Comparison of ENCODE assay signal across 8 cellular contexts in the genomic region with DNA sequence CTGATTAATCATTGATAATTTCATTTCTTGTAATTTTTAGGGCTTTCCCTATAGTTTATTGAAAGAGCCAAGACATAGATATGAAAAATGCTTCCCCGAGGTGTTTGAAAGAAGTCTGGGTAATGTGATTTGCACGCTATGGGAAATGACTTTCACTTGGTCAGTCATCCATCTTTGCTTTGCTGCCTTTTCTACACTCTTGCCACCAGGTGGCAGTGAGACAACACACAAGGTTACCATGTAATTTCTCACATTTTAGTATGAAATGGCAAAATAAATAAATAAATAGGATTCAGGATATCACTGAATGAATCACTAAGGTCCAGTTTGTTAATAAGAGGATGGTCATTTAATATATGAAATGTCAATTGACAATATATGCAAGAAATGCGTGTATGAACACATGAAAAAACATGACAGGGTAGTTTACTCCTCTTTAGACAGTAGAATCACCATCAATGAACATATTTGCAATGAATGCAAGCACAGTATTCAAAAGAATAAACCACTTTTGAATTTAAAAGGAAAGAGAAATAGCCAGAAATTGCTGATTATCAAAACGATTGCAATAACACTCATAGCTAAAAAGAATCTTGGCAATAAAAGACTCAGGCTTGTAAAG. TPM values are rescaled to one million over a fixed set of nuclear protein-coding genes. Genes with fewer than 3 reads are reported as not detected.
DNase-seq lines count a peak whose midpoint lies in the region; ATAC-seq, FAIRE-seq and TF ChIP-seq lines count a peak whose summit lies in the region.

No MANE protein-coding gene starts in this region.

- H3K4me3 ChIP-seq in bronchial epithelial cell (ENCODE audit: low read depth, low read length), result no peak overlapping the region
- no peak overlapping the region for H3K4me3 ChIP-seq in suprapubic skin

- H3K27ac ChIP-seq in suprapubic skin, result no peak overlapping the region

- H3K4me1 Mint-ChIP-seq in activated T-cell treated with anti-CD3 and anti-CD28 coated beads, Interleukin-2, amount 50 U/mL, for 72 hours (ENCODE audit: low read depth), result no peaks in the 10 kb centered on the region
- H3K4me1 Mint-ChIP-seq in activated T-cell treated with anti-CD3 and anti-CD28 coated beads, Interleukin-2, amount 50 U/mL, for 24 hours (ENCODE audit: low read depth), result peaks cover 2% of the 10 kb centered on the region

- H3K27me3 Mint-ChIP-seq in activated T-cell treated with anti-CD3 and anti-CD28 coated beads, Interleukin-2, amount 50 U/mL, for 72 hours (ENCODE audit: low read depth), result no peaks in the 10 kb centered on the region
- H3K27me3 Mint-ChIP-seq in activated T-cell treated with anti-CD3 and anti-CD28 coated beads, Interleukin-2, amount 50 U/mL, for 24 hours, result no peaks in the 10 kb centered on the region

- no peak overlapping the region for H3K27ac Mint-ChIP-seq in activated T-cell treated with anti-CD3 and anti-CD28 coated beads, Interleukin-2, amount 50 U/mL, for 72 hours
- no peak overlapping the region for H3K27ac Mint-ChIP-seq in activated T-cell treated with anti-CD3 and anti-CD28 coated beads, Interleukin-2, amount 50 U/mL, for 24 hours

- peak; percentile 9 to 11 for DNase-seq in activated T-cell treated with anti-CD3 and anti-CD28 coated beads, Interleukin-2, amount 50 U/mL, for 72 hours
- DNase-seq in activated T-cell treated with anti-CD3 and anti-CD28 coated beads, Interleukin-2, amount 50 U/mL, for 24 hours, result no peak
- DNase-seq in NCI-H748 (lab: John Stamatoyannopoulos, UW; ENCODE audit: unreplicated experiment), result peak; percentile 81
- peak; percentile 72 for DNase-seq in bronchial epithelial cell (ENCODE audit: low read depth)
- DNase-seq in lung microvascular endothelial cell (ENCODE audit: low read depth in 2 of 2), result peak; percentile 66 to 70
- no peak for DNase-seq in suprapubic skin (ENCODE audit: low spot score in 2 of 2)

- no peak overlapping the region for H3K4me3 Mint-ChIP-seq in activated T-cell treated with anti-CD3 and anti-CD28 coated beads, Interleukin-2, amount 50 U/mL, for 72 hours
- no peak overlapping the region for H3K4me3 Mint-ChIP-seq in activated T-cell treated with anti-CD3 and anti-CD28 coated beads, Interleukin-2, amount 50 U/mL, for 24 hours

- no peaks in the 10 kb centered on the region for H3K27me3 ChIP-seq in bronchial epithelial cell (ENCODE audit: control insufficient read depth, insufficient read depth, low read length)
- no peaks in the 10 kb centered on the region for H3K27me3 ChIP-seq in suprapubic skin

- FAIRE-seq in bronchial epithelial cell (lab: Jason Lieb, UNC), result no peak

- H3K4me1 ChIP-seq in suprapubic skin, result no peaks in the 10 kb centered on the region

- no peak for ATAC-seq in activated T-cell treated with anti-CD3 and anti-CD28 coated beads, Interleukin-2, amount 50 U/mL, for 72 hours (replicated peaks in 1 of 2)
- ATAC-seq in GM21447 (IDR thresholded peaks at IDR 0.05; ENCODE audit: unreplicated experiment) (peak; percentile 92), HG03521 (IDR thresholded peaks at IDR 0.05; ENCODE audit: unreplicated experiment) (peak; percentile 94)

- H3K36me3 Mint-ChIP-seq in activated T-cell treated with anti-CD3 and anti-CD28 coated beads, Interleukin-2, amount 50 U/mL, for 72 hours (ENCODE audit: insufficient read depth in 2 of 2), result no peaks in the 10 kb centered on the region
- no peaks in the 10 kb centered on the region for H3K36me3 Mint-ChIP-seq in activated T-cell treated with anti-CD3 and anti-CD28 coated beads, Interleukin-2, amount 50 U/mL, for 24 hours (ENCODE audit: low read depth)

- no peaks in the 10 kb centered on the region for H3K9me3 Mint-ChIP-seq in activated T-cell treated with anti-CD3 and anti-CD28 coated beads, Interleukin-2, amount 50 U/mL, for 72 hours
- H3K9me3 Mint-ChIP-seq in activated T-cell treated with anti-CD3 and anti-CD28 coated beads, Interleukin-2, amount 50 U/mL, for 24 hours, result no peaks in the 10 kb centered on the region

- 31% methylated on average over 4 of the region's 4 CpGs for WGBS in suprapubic skin

- H3K36me3 ChIP-seq in bronchial epithelial cell (ENCODE audit: control insufficient read depth, insufficient read depth, low read length) (no peaks in the 10 kb centered on the region), suprapubic skin (no peaks in the 10 kb centered on the region)

- TF ChIP-seq EP300 in suprapubic skin (IDR thresholded peaks at IDR 0.05), result no peak

- TF ChIP-seq POLR2A in suprapubic skin (IDR thresholded peaks at IDR 0.05), result no peak

- TF ChIP-seq CTCF in bronchial epithelial cell (IDR thresholded peaks at IDR 0.05; ENCODE audit: insufficient read depth, low read length, severe bottlenecking) (peak; percentile 62), suprapubic skin (IDR thresholded peaks at IDR 0.05) (peak in 1 of 2 donors; percentile 13)

- no peaks in the 10 kb centered on the region for H3K9me3 ChIP-seq in suprapubic skin

RNA-seq across cellular contexts. Expression of a gene that starts 52.2 kb away (rescaled TPM):
- total RNA-seq in activated T-cell treated with anti-CD3 and anti-CD28 coated beads, Interleukin-2, amount 50 U/mL, for 72 hours, result not detected
- total RNA-seq in bronchial epithelial cell, result not detected in 2 replicates
- not detected in 2 replicates for total RNA-seq in lung microvascular endothelial cell
- total RNA-seq in suprapubic skin, result under 1 TPM in 1 of 4 donors, not detected in 3; 0.51 TPM

Comparison
In these comparisons a context has a peak if more than half of its experiments do, and no peak if none do; other contexts are left out.
1. DNase-seq: peak in activated T-cell treated with anti-CD3 and anti-CD28 coated beads, Interleukin-2, amount 50 U/mL, for 72 hours (2 of 2), NCI-H748 (single experiment), bronchial epithelial cell (single experiment) and lung microvascular endothelial cell (2 of 2); none in activated T-cell treated with anti-CD3 and anti-CD28 coated beads, Interleukin-2, amount 50 U/mL, for 24 hours (single experiment) and suprapubic skin (0 of 2).
2. ATAC-seq: peak in GM21447 (single experiment) and HG03521 (single experiment); none in activated T-cell treated with anti-CD3 and anti-CD28 coated beads, Interleukin-2, amount 50 U/mL, for 72 hours (0 of 2).